Comparison of ENCODE assay signal across 8 cellular contexts in the genomic region with DNA sequence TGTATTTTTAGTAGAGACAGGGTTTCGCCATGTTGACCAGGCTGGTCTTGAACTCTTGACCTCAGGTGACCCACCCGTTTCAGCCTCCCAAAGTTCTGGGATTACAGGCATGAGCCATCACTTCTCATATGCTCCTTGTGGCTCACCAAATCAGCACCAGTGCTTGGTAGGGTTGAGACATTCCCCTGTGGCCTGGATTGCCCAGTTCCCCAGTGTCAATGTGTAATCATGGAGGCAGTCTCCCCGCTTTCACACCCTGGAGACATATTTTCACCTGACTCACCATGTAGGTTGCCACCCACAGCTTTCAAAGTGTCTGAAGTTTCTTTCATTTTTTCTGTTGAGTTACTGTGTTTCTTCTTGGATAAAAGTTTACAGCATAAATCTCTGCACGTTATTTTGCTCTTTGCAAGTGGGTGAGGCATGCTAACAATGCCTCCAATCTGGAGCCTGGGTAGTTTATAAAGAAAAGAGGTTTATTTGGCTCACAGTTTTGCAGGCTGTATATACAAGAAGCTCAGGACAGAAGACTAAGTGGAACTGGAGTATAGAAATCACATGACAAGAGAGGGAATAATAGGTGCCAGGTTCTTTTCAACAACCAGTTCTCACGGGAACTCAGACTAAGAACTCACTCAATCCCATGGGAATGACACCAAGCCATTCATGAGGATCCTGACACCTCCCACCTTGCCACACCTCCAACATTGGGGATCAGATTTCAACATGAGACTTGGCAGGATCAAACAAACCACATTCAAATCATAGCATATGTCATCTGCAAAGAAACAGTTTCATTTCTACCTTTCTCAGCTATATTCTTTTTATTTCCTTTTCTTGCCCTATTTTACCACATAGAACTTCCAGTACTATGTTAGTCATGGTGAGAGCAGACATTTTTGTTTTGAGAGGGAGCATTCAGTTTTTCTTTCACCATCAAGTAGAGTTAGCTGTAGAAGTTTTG.
DNase-seq lines count a peak whose midpoint lies in the region; ATAC-seq, FAIRE-seq and TF ChIP-seq lines count a peak whose summit lies in the region.

No MANE protein-coding gene starts in this region.

- no peak overlapping the region for H3K18ac ChIP-seq in H1 (ENCODE audit: extremely low read depth, low read length)

- no peaks in the 10 kb centered on the region for H3K9me3 ChIP-seq in H1 (ENCODE audit: insufficient read depth in 2 of 2, low read depth in 1 of 2, low read length in 1 of 2)

- H3K4ac ChIP-seq in H1 (replicated peaks; ENCODE audit: insufficient read length, low read depth, low read length) = no peak overlapping the region

- no peak overlapping the region for H2BK20ac ChIP-seq in H1 (ENCODE audit: low read length)

- WGBS in H1 (ENCODE audit: extremely low coverage in 1 of 2, insufficient coverage in 1 of 2, insufficient read length in 1 of 2, insufficient replicate concordance in 2 of 2, low coverage in 1 of 2, low lambda C conversion rate in 2 of 2, missing lambda C conversion rate in 1 of 2), 2 experiments = 71% methylated on average over 5 of the region's 5 CpGs; no CpG with 5 or more reads in 1 of the 2 experiments

- H2AK5ac ChIP-seq in H1 (ENCODE audit: low read depth, low read length) = no peak overlapping the region

- no peak overlapping the region for H3K23ac ChIP-seq in H1 (ENCODE audit: insufficient read length)

- POLR2A ChIA-PET in H1 (lab: Charles Lee; ENCODE audit: partially characterized antibody) = no interaction called here

- peaks cover 52% of the 10 kb centered on the region for H3K4me1 Mint-ChIP-seq in stimulated activated naive CD8-positive, alpha-beta T cell treated with anti-CD3 and anti-CD28 coated beads, Interleukin-15, Interleukin-2, amounts not matched to agents 100 ng/mL and 50 ng/mL, for 24 hours (ENCODE audit: low read depth)
- H3K4me1 Mint-ChIP-seq in mesothelial cell of epicardium = no peaks in the 10 kb centered on the region

- H3K27ac ChIP-seq in H1 (ENCODE audit: low read depth, low read length) = no peak overlapping the region

- H2BK5ac ChIP-seq in H1 (ENCODE audit: low read depth, low read length) = no peak overlapping the region

- H3K4me3 ChIP-seq in H1 (ENCODE audit: extremely low read depth in 1 of 4, insufficient read depth in 2 of 4, low read depth in 3 of 4, low read length in 4 of 4) = no peak overlapping the region

- no peaks in the 10 kb centered on the region for H3K79me2 ChIP-seq in H1 (ENCODE audit: control insufficient read depth in 1 of 2, insufficient read depth in 2 of 2, low read length in 2 of 2)

- no peak overlapping the region for H3K9ac ChIP-seq in H1 (replicated peaks in 1 of 4; ENCODE audit: extremely low read depth in 1 of 4, low read depth in 3 of 4, low read length in 3 of 4)

- no peaks in the 10 kb centered on the region for H3K79me1 ChIP-seq in H1 (ENCODE audit: low read depth, low read length)

- no peaks in the 10 kb centered on the region for H4K20me1 ChIP-seq in H1 (replicated peaks in 1 of 2; ENCODE audit: control insufficient read depth in 1 of 2, insufficient read depth in 2 of 2, low read length in 2 of 2)

- peak; percentile 55 for DNase-seq in activated CD8-positive, alpha-beta memory T cell treated with anti-CD3 and anti-CD28 coated beads, Interleukin-2, amount 50 U/mL, for 48 hours
- no peak for DNase-seq in activated CD8-positive, alpha-beta memory T cell treated with anti-CD3 and anti-CD28 coated beads for 24 hours
- peak; percentile 56 for DNase-seq in NCI-H526 treated with DMSO at 0.1 percent for 48 hours (lab: John Stamatoyannopoulos, UW)
- DNase-seq in H1 (ENCODE audit: low read depth in 1 of 2, low spot score in 2 of 2) = no peak
- no peak for DNase-seq in mesothelial cell of epicardium (ENCODE audit: low spot score in 2 of 2, unreplicated experiment in 2 of 2)
- no peak for DNase-seq in GM13977 (ENCODE audit: low spot score)

- H3K36me3 Mint-ChIP-seq in stimulated activated naive CD8-positive, alpha-beta T cell treated with anti-CD3 and anti-CD28 coated beads, Interleukin-15, Interleukin-2, amounts not matched to agents 100 ng/mL and 50 ng/mL, for 24 hours (ENCODE audit: low read depth) = peaks cover 56% of the 10 kb centered on the region
- peaks cover 13% of the 10 kb centered on the region for H3K36me3 Mint-ChIP-seq in mesothelial cell of epicardium

- TF ChIP-seq CTCF in H1 (IDR thresholded peaks at IDR 0.05; ENCODE audit: control extremely low read depth in 1 of 3, insufficient read depth in 1 of 3, low read depth in 1 of 3, low read length in 3 of 3) (no peak), mesothelial cell of epicardium (IDR thresholded peaks at IDR 0.05; ENCODE audit: unreplicated experiment) (no peak), GM13977 (IDR thresholded peaks at IDR 0.05; ENCODE audit: extremely low read depth, insufficient read depth, missing control alignments) (no peak)

- H4K5ac ChIP-seq in H1 (ENCODE audit: insufficient read length, low read depth, low read length) = no peak overlapping the region

- no peak overlapping the region for H3K4me3 Mint-ChIP-seq in stimulated activated naive CD8-positive, alpha-beta T cell treated with anti-CD3 and anti-CD28 coated beads, Interleukin-15, Interleukin-2, amounts not matched to agents 100 ng/mL and 50 ng/mL, for 24 hours
- no peak overlapping the region for H3K4me3 Mint-ChIP-seq in mesothelial cell of epicardium

- H2BK15ac ChIP-seq in H1 (ENCODE audit: low read length) = no peak overlapping the region

- peaks cover 3% of the 10 kb centered on the region for H3K9me3 Mint-ChIP-seq in stimulated activated naive CD8-positive, alpha-beta T cell treated with anti-CD3 and anti-CD28 coated beads, Interleukin-15, Interleukin-2, amounts not matched to agents 100 ng/mL and 50 ng/mL, for 24 hours
- H3K9me3 Mint-ChIP-seq in mesothelial cell of epicardium = no peaks in the 10 kb centered on the region

- no peaks in the 10 kb centered on the region for H3K36me3 ChIP-seq in H1 (ENCODE audit: control insufficient read depth in 2 of 4, insufficient read depth in 4 of 4, low read length in 3 of 4)

- CTCF ChIA-PET in H1 (lab: Charles Lee; ENCODE audit: partially characterized antibody) = no interaction called here

- in situ Hi-C loops in GM13977 (cut with MboI; ENCODE audit: low pct_unique_long_range_greater_than_20kb, low sequenced_read_pairs, unreplicated experiment) = no loop called here

- TF ChIP-seq POLR2A in H1 (IDR thresholded peaks at IDR 0.05; ENCODE audit: control extremely low read depth in 1 of 2, low read depth in 2 of 2, low read length in 2 of 2) = no peak

- TF ChIP-seq RAD21 in H1 (IDR thresholded peaks at IDR 0.05 in 1 of 2, conservative IDR thresholded peaks at IDR 0.05 in 1 of 2; ENCODE audit: low read depth in 2 of 2, low read length in 2 of 2) = no peak

- peak overlapping the region; percentile 46 for H3K27ac Mint-ChIP-seq in stimulated activated naive CD8-positive, alpha-beta T cell treated with anti-CD3 and anti-CD28 coated beads, Interleukin-15, Interleukin-2, amounts not matched to agents 100 ng/mL and 50 ng/mL, for 24 hours
- H3K27ac Mint-ChIP-seq in mesothelial cell of epicardium = no peak overlapping the region

- H2AFZ ChIP-seq in H1 (ENCODE audit: low read length) = no peak overlapping the region

- no peaks in the 10 kb centered on the region for H3K27me3 ChIP-seq in H1 (replicated peaks in 1 of 4; ENCODE audit: control insufficient read depth in 3 of 4, extremely low read depth in 1 of 4, insufficient read depth in 3 of 4, low read length in 3 of 4)

- no peak overlapping the region for H3K4me2 ChIP-seq in H1 (ENCODE audit: insufficient read depth in 1 of 2, low read depth in 2 of 2, low read length in 2 of 2)

- TF ChIP-seq EP300 in H1 (IDR thresholded peaks at IDR 0.05; ENCODE audit: borderline replicate concordance in 1 of 2, low read depth in 2 of 2, low read length in 2 of 2) = no peak

- H3K14ac ChIP-seq in H1 (ENCODE audit: insufficient read length) = no peak overlapping the region

- H3K4me1 ChIP-seq in H1 (replicated peaks in 1 of 4; ENCODE audit: control insufficient read depth in 3 of 4, insufficient read depth in 4 of 4, low read length in 3 of 4) = no peaks in the 10 kb centered on the region

- peak; percentile 60 for FAIRE-seq in H1 (lab: Jason Lieb, UNC)

- H3K56ac ChIP-seq in H1 (replicated peaks; ENCODE audit: insufficient read length, low read depth, low read length) = no peak overlapping the region

- no peak overlapping the region for H4K91ac ChIP-seq in H1 (replicated peaks; ENCODE audit: insufficient read length, low read length)

- no peak overlapping the region for H4K8ac ChIP-seq in H1 (ENCODE audit: extremely low read depth, insufficient read depth, low read length)

- H2BK120ac ChIP-seq in H1 (replicated peaks; ENCODE audit: low read depth, low read length) = no peak overlapping the region

- ATAC-seq in HG02623 (IDR thresholded peaks at IDR 0.05; ENCODE audit: unreplicated experiment) = no peak

- H2BK12ac ChIP-seq in H1 (ENCODE audit: low read depth, low read length) = no peak overlapping the region

- H3K23me2 ChIP-seq in H1 (ENCODE audit: low read depth, low read length) = no peaks in the 10 kb centered on the region

- H3K27me3 Mint-ChIP-seq in stimulated activated naive CD8-positive, alpha-beta T cell treated with anti-CD3 and anti-CD28 coated beads, Interleukin-15, Interleukin-2, amounts not matched to agents 100 ng/mL and 50 ng/mL, for 24 hours = no peaks in the 10 kb centered on the region
- H3K27me3 Mint-ChIP-seq in mesothelial cell of epicardium (ENCODE audit: low read depth) = no peaks in the 10 kb centered on the region

TF ChIP-seq in H1, 55 proteins besides CTCF, POLR2A, EP300 and RAD21:
- no peak for TF ChIP-seq POLR2AphosphoS5 (IDR thresholded peaks at IDR 0.05; ENCODE audit: low read depth, low read length)
- TF ChIP-seq, protein P1, sequence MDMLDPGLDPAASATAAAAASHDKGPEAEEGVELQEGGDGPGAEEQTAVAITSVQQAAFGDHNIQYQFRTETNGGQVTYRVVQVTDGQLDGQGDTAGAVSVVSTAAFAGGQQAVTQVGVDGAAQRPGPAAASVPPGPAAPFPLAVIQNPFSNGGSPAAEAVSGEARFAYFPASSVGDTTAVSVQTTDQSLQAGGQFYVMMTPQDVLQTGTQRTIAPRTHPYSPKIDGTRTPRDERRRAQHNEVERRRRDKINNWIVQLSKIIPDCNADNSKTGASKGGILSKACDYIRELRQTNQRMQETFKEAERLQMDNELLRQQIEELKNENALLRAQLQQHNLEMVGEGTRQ (IDR thresholded peaks at IDR 0.05; ENCODE audit: low read length) = no peak
- no peak for TF ChIP-seq SAP30 (IDR thresholded peaks at IDR 0.05; ENCODE audit: insufficient read depth, insufficient replicate concordance, low read length)
- no peak for TF ChIP-seq HDAC2 (IDR thresholded peaks at IDR 0.05; ENCODE audit: borderline replicate concordance in 1 of 2, low read depth in 2 of 2, low read length in 2 of 2)
- no peak for TF ChIP-seq TCF12 (IDR thresholded peaks at IDR 0.05; ENCODE audit: low read depth, low read length)
- TF ChIP-seq TAF1 (IDR thresholded peaks at IDR 0.05; ENCODE audit: low read depth, low read length) = no peak
- TF ChIP-seq TEAD4 (IDR thresholded peaks at IDR 0.05; ENCODE audit: low read depth, low read length) = no peak
- TF ChIP-seq SP1 (IDR thresholded peaks at IDR 0.05; ENCODE audit: low read depth, low read length) = no peak

Comparison
In these comparisons a context has a peak if more than half of its experiments do, and no peak if none do; other contexts are left out.
1. DNase-seq: peak in activated CD8-positive, alpha-beta memory T cell treated with anti-CD3 and anti-CD28 coated beads, Interleukin-2, amount 50 U/mL, for 48 hours (single experiment) and NCI-H526 treated with DMSO at 0.1 percent for 48 hours (single experiment); none in activated CD8-positive, alpha-beta memory T cell treated with anti-CD3 and anti-CD28 coated beads for 24 hours (single experiment), H1 (0 of 2), mesothelial cell of epicardium (0 of 2) and GM13977 (single experiment).